Comparison of ENCODE assay signal across 8 cellular contexts in genomic region chr1:33346921-33347649, GRCh38. TPM values are rescaled to one million over a fixed set of nuclear protein-coding genes. Genes with fewer than 3 reads are reported as not detected.
A peak's percentile ranks its signal among the peaks of the same experiment; 100 is the strongest.
DNase-seq lines count a peak whose midpoint lies in the region; ATAC-seq and TF ChIP-seq lines count a peak whose summit lies in the region.

No MANE protein-coding gene starts in this region.

- H2AFZ ChIP-seq in Karpas-422 (ENCODE audit: low read length) (no peak overlapping the region), hepatocyte (no peak overlapping the region)

- no peaks in the 10 kb centered on the region for H3K9me3 ChIP-seq in BLaER1 treated with 17β-estradiol and CSF1 and Interleukin-3, amounts not matched to agents 10 nM and 100 nM (replicated peaks in 1 of 11)
- H3K9me3 ChIP-seq in Karpas-422 (ENCODE audit: low read length): no peaks in the 10 kb centered on the region
- no peaks in the 10 kb centered on the region for H3K9me3 ChIP-seq in hepatocyte (ENCODE audit: low read depth)
- no peaks in the 10 kb centered on the region for H3K9me3 ChIP-seq in skeletal muscle tissue (ENCODE audit: control insufficient read depth in 3 of 3, low read length in 3 of 3)

- peak overlapping the region; percentile 98 to 100 (median 99) for H3K9ac ChIP-seq in BLaER1 treated with 17β-estradiol and CSF1 and Interleukin-3, amounts not matched to agents 10 nM and 100 nM
- H3K9ac ChIP-seq in Karpas-422 (ENCODE audit: low read length): peak overlapping the region; percentile 94
- peak overlapping the region; percentile 68 to 87 (median 82) for H3K9ac ChIP-seq in skeletal muscle tissue (ENCODE audit: low read depth in 1 of 3, low read length in 3 of 3)

- H3K4me2 ChIP-seq in BLaER1 treated with 17β-estradiol and CSF1 and Interleukin-3, amounts not matched to agents 10 nM and 100 nM: peak overlapping the region; percentile 88 to 98 (median 96)
- H3K4me2 ChIP-seq in Karpas-422 (ENCODE audit: low read depth, low read length, poor library complexity, severe bottlenecking) (peak overlapping the region; percentile 93), hepatocyte (peak overlapping the region; percentile 93)

- H3K79me2 ChIP-seq in Karpas-422 (ENCODE audit: low read length): peaks cover 74% of the 10 kb centered on the region
- peaks cover 71% of the 10 kb centered on the region for H3K79me2 ChIP-seq in hepatocyte

- H3K9me2 ChIP-seq in Karpas-422 (replicated peaks; ENCODE audit: insufficient read depth, low read length) (no peaks in the 10 kb centered on the region), hepatocyte (replicated peaks; ENCODE audit: insufficient read depth) (no peaks in the 10 kb centered on the region)

- H3K27me3 ChIP-seq in BLaER1 treated with 17β-estradiol and CSF1 and Interleukin-3, amounts not matched to agents 10 nM and 100 nM: no peaks in the 10 kb centered on the region
- H3K27me3 ChIP-seq in Karpas-422 (ENCODE audit: low read length): no peaks in the 10 kb centered on the region
- no peaks in the 10 kb centered on the region for H3K27me3 ChIP-seq in hepatocyte
- no peaks in the 10 kb centered on the region for H3K27me3 ChIP-seq in skeletal muscle tissue (ENCODE audit: control insufficient read depth in 3 of 3, insufficient read depth in 3 of 3, low read length in 3 of 3)

- H3K36me3 ChIP-seq in BLaER1 treated with 17β-estradiol and CSF1 and Interleukin-3, amounts not matched to agents 10 nM and 100 nM: peaks cover 14 to 46% (median 34%) of the 10 kb centered on the region in 11 experiments; a peak in 19 of 22 replicates
- H3K36me3 ChIP-seq in Karpas-422 (ENCODE audit: insufficient read depth, low read length): peaks cover 10% of the 10 kb centered on the region
- H3K36me3 ChIP-seq in hepatocyte (replicated peaks; ENCODE audit: insufficient read depth, low read depth): no peaks in the 10 kb centered on the region
- H3K36me3 ChIP-seq in skeletal muscle tissue (ENCODE audit: control insufficient read depth in 3 of 3, insufficient read depth in 3 of 3, low read length in 3 of 3): peaks cover 0 to 6% (median 0%) of the 10 kb centered on the region in 3 donors

- 6 to 30% (median 25%) methylated on average over 2 of the region's 2 CpGs for WGBS in adipose tissue, 3 donors
- WGBS in hepatocyte (ENCODE audit: low lambda C conversion rate, missing lambda C conversion rate): 18% methylated on average over 2 of the region's 2 CpGs

- DNase-seq in Karpas-422 (no peak), hepatocyte (ENCODE audit: low spot score) (peak; percentile 65), GM10248 (ENCODE audit: extremely low spot score) (no peak)
- no peak for DNase-seq in stimulated activated CD4-positive, alpha-beta T cell treated with anti-CD3 and anti-CD28 coated beads, Interleukin-2, amount 100 ng/mL, for 24 hours

- TF ChIP-seq CTCF in hepatocyte (IDR thresholded peaks at IDR 0.05; ENCODE audit: poor library complexity) (no peak), GM10248 (IDR thresholded peaks at IDR 0.05; ENCODE audit: control extremely low read depth, extremely low read depth, low read depth, missing control alignments) (no peak)

- peak overlapping the region; percentile 88 to 97 (median 92) for H3K4me3 ChIP-seq in BLaER1 treated with 17β-estradiol and CSF1 and Interleukin-3, amounts not matched to agents 10 nM and 100 nM
- H3K4me3 ChIP-seq in Karpas-422 (ENCODE audit: low read length): peak overlapping the region; percentile 96; the same call in 1 of the 2 replicates
- no peak overlapping the region for H3K4me3 ChIP-seq in hepatocyte
- peak overlapping the region; percentile 59 to 80 (median 77) for H3K4me3 ChIP-seq in skeletal muscle tissue (ENCODE audit: low read length in 3 of 3)

- CTCF ChIA-PET in GM10248 (lab: Yijun Ruan, JAX): interaction anchor here (1.6 kb wide), 1 partner anchor 51 kb away, joined by 5 read pairs; no protein-coding TSS in a partner anchor

- ATAC-seq in GM18870 (IDR thresholded peaks at IDR 0.05; ENCODE audit: unreplicated experiment): no peak

- peaks cover 44 to 74% (median 66%) of the 10 kb centered on the region in 11 experiments; a peak in 21 of 22 replicates for H4K20me1 ChIP-seq in BLaER1 treated with 17β-estradiol and CSF1 and Interleukin-3, amounts not matched to agents 10 nM and 100 nM
- peaks cover 7% of the 10 kb centered on the region; the same call in 1 of the 2 replicates for H4K20me1 ChIP-seq in Karpas-422 (ENCODE audit: insufficient read depth, low read depth, low read length)
- peaks cover 56% of the 10 kb centered on the region for H4K20me1 ChIP-seq in hepatocyte (ENCODE audit: insufficient read depth, poor library complexity, severe bottlenecking)

- H3K27ac ChIP-seq in BLaER1 treated with 17β-estradiol and CSF1 and Interleukin-3, amounts not matched to agents 10 nM and 100 nM: peak overlapping the region; percentile 92 to 99 (median 98); a peak in 21 of 22 replicates
- no peak overlapping the region for H3K27ac ChIP-seq in Karpas-422 (ENCODE audit: low read length)
- peak overlapping the region; percentile 19 for H3K27ac ChIP-seq in adipose tissue (ENCODE audit: low read depth, low read length)
- peak overlapping the region; percentile 96 for H3K27ac ChIP-seq in hepatocyte
- H3K27ac ChIP-seq in skeletal muscle tissue (ENCODE audit: low read depth, low read length): peak overlapping the region; percentile 94

- POLR2A ChIA-PET in GM10248 (lab: Yijun Ruan, JAX): no interaction called here

- peaks cover 64 to 83% (median 78%) of the 10 kb centered on the region in 10 experiments for H3K4me1 ChIP-seq in BLaER1 treated with 17β-estradiol and CSF1 and Interleukin-3, amounts not matched to agents 10 nM and 100 nM
- H3K4me1 ChIP-seq in Karpas-422 (ENCODE audit: low read length): peaks cover 52% of the 10 kb centered on the region
- H3K4me1 ChIP-seq in hepatocyte (ENCODE audit: insufficient read depth): peaks cover 67% of the 10 kb centered on the region
- peaks cover 58 to 71% (median 69%) of the 10 kb centered on the region in 3 donors for H3K4me1 ChIP-seq in skeletal muscle tissue (ENCODE audit: control insufficient read depth in 3 of 3, insufficient read depth in 3 of 3, low read length in 3 of 3)

RNA-seq across cellular contexts. Expression of gene A3GALT2, which starts 26.2 kb away (rescaled TPM):
- 0.47 TPM in 1 of 2 replicates, not detected in the other for total RNA-seq in Karpas-422 (2014; rRNA removed; shearing (Covaris generic); ENCODE audit: low replicate concordance)
- under 1 TPM in 1 of 3 donors, not detected in 2; 0.25 TPM for polyA plus RNA-seq in adipose tissue
- not detected in 2 replicates for total RNA-seq in hepatocyte
- not detected in 2 replicates for polyA plus RNA-seq in hepatocyte
- not detected for total RNA-seq in skeletal muscle tissue
